16 cellular contexts compared by ENCODE assay signal in genomic region chr21:32184485-32184884, GRCh38.
DNase-seq lines count a peak whose midpoint lies in the region; ATAC-seq and TF ChIP-seq lines count a peak whose summit lies in the region.
"Had no signal": no experiment of that assay in that cellular context is flagged by ENCODE, and none has a peak within 500 bp of the region (broad histone marks: within the 10 kb centered on the region; RNA-seq: fewer than 3 reads in every experiment).

No MANE protein-coding gene starts in this region.

- no TSS peak for BruUV-seq in IMR-90 (replicated peaks; lab: Mats Ljungman, UMichigan)
- BruUV-seq in Calu3 (replicated peaks; lab: Mats Ljungman, UMichigan): no TSS peak
- BruUV-seq in A673 (replicated peaks; lab: Mats Ljungman, UMichigan): no TSS peak

- no peak overlapping the region for H3K4me3 Mint-ChIP-seq in Calu3 (ENCODE audit: low read depth, unreplicated experiment)
- H3K4me3 Mint-ChIP-seq: activated CD4-positive, alpha-beta memory T cell treated with anti-CD3 and anti-CD28 coated beads, Interleukin-2, amount 10 ng/mL, durations not matched to agents 7 days and 5 days; activated naive CD4-positive, alpha-beta T cell treated with anti-CD3 and anti-CD28 coated beads, Interleukin-2, amount 50 U/mL, for 24 hours; T-helper 1 cell treated with Interleukin-12 subunit alpha and Interleukin-12 subunit beta and Interleukin-4 antibody, amounts not matched to agents 30 μg/mL and 1 μg/mL, for 36 hours had no signal

- H3K27me3 ChIP-seq in IMR-90 (ENCODE audit: control insufficient read depth, insufficient read depth, low read length) (peaks cover 3% of the 10 kb centered on the region), A673 (replicated peaks; ENCODE audit: insufficient read depth, low read depth, low read length, poor library complexity) (peaks cover 36% of the 10 kb centered on the region)

- no peak overlapping the region for H4K8ac ChIP-seq in IMR-90 (ENCODE audit: low read depth in 2 of 2, low read length in 2 of 2)

- dilution Hi-C loops in IMR-90 (cut with HindIII; ENCODE audit: low sequenced_read_pairs, unreplicated experiment): no loop called here

- intact Hi-C loops in IMR-90 (cut with micrococcal nuclease) (no loop called here), Calu3 (cut with micrococcal nuclease; ENCODE audit: unreplicated experiment) (no loop called here), A673 (cut with micrococcal nuclease; ENCODE audit: unreplicated experiment) (no loop called here)

- in situ Hi-C loops in IMR-90 (cut with MboI; ENCODE audit: low sequenced_read_pairs): no loop called here

- no peaks in the 10 kb centered on the region for H3K79me1 ChIP-seq in IMR-90 (ENCODE audit: low read depth in 1 of 2, low read length in 2 of 2)

- no peaks in the 10 kb centered on the region for H3K9me3 Mint-ChIP-seq in Calu3 (ENCODE audit: low read depth, unreplicated experiment)
- H3K9me3 Mint-ChIP-seq: activated CD4-positive, alpha-beta memory T cell treated with anti-CD3 and anti-CD28 coated beads, Interleukin-2, amount 10 ng/mL, durations not matched to agents 7 days and 5 days; activated naive CD4-positive, alpha-beta T cell treated with anti-CD3 and anti-CD28 coated beads, Interleukin-2, amount 50 U/mL, for 24 hours; T-helper 1 cell treated with Interleukin-12 subunit alpha and Interleukin-12 subunit beta and Interleukin-4 antibody, amounts not matched to agents 30 μg/mL and 1 μg/mL, for 36 hours had no signal

- no peaks in the 10 kb centered on the region for H4K20me1 ChIP-seq in IMR-90 (ENCODE audit: insufficient read depth, low read length)

- H3K36me3 ChIP-seq in IMR-90 (ENCODE audit: control insufficient read depth, insufficient read depth, low read length): no peaks in the 10 kb centered on the region
- H3K36me3 ChIP-seq in A673 (ENCODE audit: insufficient read depth, low read length, poor library complexity, severe bottlenecking): no peaks in the 10 kb centered on the region

- TF ChIP-seq RAD21 in IMR-90 (IDR thresholded peaks at IDR 0.05; ENCODE audit: low read length): no peak

- no peaks in the 10 kb centered on the region for H3K9me3 ChIP-seq in IMR-90 (ENCODE audit: control insufficient read depth, insufficient read depth, low read length)
- H3K9me3 ChIP-seq in A673 (ENCODE audit: low read depth, low read length, poor library complexity, severe bottlenecking): no peaks in the 10 kb centered on the region
- H3K9me3 ChIP-seq: psoas muscle had no signal

- TF ChIP-seq CTCF in IMR-90 (conservative IDR thresholded peaks at IDR 0.05; ENCODE audit: low read depth, low read length): no peak
- no peak for TF ChIP-seq CTCF in Calu3 (IDR thresholded peaks at IDR 0.05; ENCODE audit: unreplicated experiment)
- TF ChIP-seq CTCF in A673 (conservative IDR thresholded peaks at IDR 0.05; ENCODE audit: low read depth, low read length): no peak

- H4K5ac ChIP-seq in IMR-90 (ENCODE audit: low read depth, low read length): no peak overlapping the region

- ATAC-seq in IMR-90 (ENCODE audit: low read depth): no peak
- ATAC-seq: psoas muscle had no signal

- CTCF ChIA-PET in IMR-90 (lab: Yijun Ruan, JAX): no interaction called here
- CTCF ChIA-PET in Calu3 (lab: Charles Lee): no interaction called here
- CTCF ChIA-PET in A673 (lab: Charles Lee): no interaction called here

- H3K4me1 ChIP-seq in IMR-90 (ENCODE audit: control insufficient read depth, insufficient read depth, low read length) (no peaks in the 10 kb centered on the region), A673 (ENCODE audit: insufficient read depth, low read length, poor library complexity, severe bottlenecking) (no peaks in the 10 kb centered on the region)
- H3K4me1 ChIP-seq: psoas muscle had no signal

- H2AFZ ChIP-seq in IMR-90 (replicated peaks; ENCODE audit: low read length, poor library complexity): no peak overlapping the region

- H3K36me3 Mint-ChIP-seq in Calu3 (ENCODE audit: insufficient read depth, unreplicated experiment): no peaks in the 10 kb centered on the region
- H3K36me3 Mint-ChIP-seq: activated naive CD4-positive, alpha-beta T cell treated with anti-CD3 and anti-CD28 coated beads, Interleukin-2, amount 50 U/mL, for 24 hours had no signal

- H3K9ac ChIP-seq in IMR-90 (ENCODE audit: low read depth, low read length): no peak overlapping the region

- H2BK15ac ChIP-seq in IMR-90 (ENCODE audit: low read depth, low read length): no peak overlapping the region

- no peaks in the 10 kb centered on the region for H3K9me1 ChIP-seq in IMR-90 (ENCODE audit: insufficient read depth, low read length)

- POLR2A ChIA-PET in IMR-90 (lab: Charles Lee; ENCODE audit: unreplicated experiment): no interaction called here
- POLR2A ChIA-PET in A673 (lab: Charles Lee; ENCODE audit: low non-redundant PET): no interaction called here

- no peaks in the 10 kb centered on the region for H3K4me1 Mint-ChIP-seq in Calu3 (ENCODE audit: low read depth, unreplicated experiment)
- H3K4me1 Mint-ChIP-seq: activated CD4-positive, alpha-beta memory T cell treated with anti-CD3 and anti-CD28 coated beads, Interleukin-2, amount 10 ng/mL, durations not matched to agents 7 days and 5 days; activated naive CD4-positive, alpha-beta T cell treated with anti-CD3 and anti-CD28 coated beads, Interleukin-2, amount 50 U/mL, for 24 hours had no signal

- no peak overlapping the region for H2BK120ac ChIP-seq in IMR-90 (ENCODE audit: low read depth, low read length)

- WGBS in IMR-90 (ENCODE audit: extremely low coverage in 2 of 2, insufficient read length in 1 of 2), 2 experiments: 70% methylated on average over 6 of the region's 7 CpGs; no CpG with 5 or more reads in 1 of the 2 experiments

- no peak overlapping the region for H2AK5ac ChIP-seq in IMR-90 (ENCODE audit: low read depth, low read length)

- no peak overlapping the region for H3K4me2 ChIP-seq in IMR-90 (ENCODE audit: low read depth, low read length)

- TF ChIP-seq POLR2A in IMR-90 (IDR thresholded peaks at IDR 0.05; ENCODE audit: low read depth, low read length): no peak

- H3K4ac ChIP-seq in IMR-90 (ENCODE audit: low read depth, low read length): no peak overlapping the region

- H3K23ac ChIP-seq in IMR-90 (ENCODE audit: low read depth, low read length): no peak overlapping the region

- H3K4me3 ChIP-seq in IMR-90 (ENCODE audit: insufficient read depth, low read depth, low read length) (no peak overlapping the region), A673 (ENCODE audit: low read depth, low read length, poor library complexity, severe bottlenecking) (no peak overlapping the region)
- H3K4me3 ChIP-seq: psoas muscle had no signal

- no peak overlapping the region for H3K27ac ChIP-seq in IMR-90 (ENCODE audit: insufficient read depth, low read length)
- no peak overlapping the region for H3K27ac ChIP-seq in A673 (ENCODE audit: low read depth, low read length, poor library complexity, severe bottlenecking)
- H3K27ac ChIP-seq: psoas muscle, VCaP had no signal

- no peak overlapping the region for H2BK5ac ChIP-seq in IMR-90 (ENCODE audit: low read depth, low read length, poor library complexity, severe bottlenecking)

- H3K27me3 Mint-ChIP-seq in Calu3 (ENCODE audit: unreplicated experiment): peaks cover 88% of the 10 kb centered on the region

- H2BK20ac ChIP-seq in IMR-90 (ENCODE audit: low read depth, low read length): no peak overlapping the region

- H3K14ac ChIP-seq in IMR-90 (replicated peaks; ENCODE audit: low read depth, low read length): no peak overlapping the region

- no peak overlapping the region for H3K56ac ChIP-seq in IMR-90 (ENCODE audit: extremely low read depth, insufficient read depth, low read length)

- H3K27ac Mint-ChIP-seq in Calu3 (ENCODE audit: unreplicated experiment): no peak overlapping the region
- H3K27ac Mint-ChIP-seq: activated CD4-positive, alpha-beta memory T cell treated with anti-CD3 and anti-CD28 coated beads, Interleukin-2, amount 10 ng/mL, durations not matched to agents 7 days and 5 days; activated naive CD4-positive, alpha-beta T cell treated with anti-CD3 and anti-CD28 coated beads, Interleukin-2, amount 50 U/mL, for 24 hours; T-helper 1 cell treated with Interleukin-12 subunit alpha and Interleukin-12 subunit beta and Interleukin-4 antibody, amounts not matched to agents 30 μg/mL and 1 μg/mL, for 36 hours had no signal

- no peak overlapping the region for H3K18ac ChIP-seq in IMR-90 (ENCODE audit: low read depth, low read length)

- no peak overlapping the region for H4K91ac ChIP-seq in IMR-90 (ENCODE audit: insufficient read depth, low read depth, low read length)

- peak; percentile 24 for DNase-seq in DMS 273 treated with DMSO at 0.1 percent for 48 hours (lab: John Stamatoyannopoulos, UW)
- DNase-seq in IMR-90: no peak
- peak; percentile 26 for DNase-seq in NCI-H748 treated with DMSO at 0.1 percent for 48 hours (lab: John Stamatoyannopoulos, UW)
- peak; percentile 35 for DNase-seq in left kidney (ENCODE audit: low read depth, low spot score)
- no peak for DNase-seq in Calu3
- DNase-seq in stimulated activated naive CD4-positive, alpha-beta T cell treated with Interleukin-2 at 50 U/mL for 16 hours (lab: John Stamatoyannopoulos, UW): no peak
- DNase-seq in A673 (ENCODE audit: low spot score): no peak
- DNase-seq: activated CD4-positive, alpha-beta memory T cell treated with anti-CD3 and anti-CD28 coated beads, Interleukin-2, amount 10 ng/mL, durations not matched to agents 7 days and 5 days; activated T-cell treated with anti-CD3 and anti-CD28 coated beads, Interleukin-2, amount 50 U/mL, for 1 hour; NCI-H187 treated with DMSO at 0.1 percent for 48 hours; psoas muscle; small intestine; stimulated activated CD4-positive, alpha-beta T cell treated with anti-CD3 and anti-CD28 coated beads, Interleukin-4, amount 100 ng/mL, for 24 hours had no signal

- H2AK9ac ChIP-seq in IMR-90 (replicated peaks; ENCODE audit: low read depth, low read length, poor library complexity): peak overlapping the region; percentile 65

TF ChIP-seq in IMR-90, 13 proteins besides CTCF, POLR2A, EP300 and RAD21 (continues in another document):
- TF ChIP-seq CHD1 (IDR thresholded peaks at IDR 0.05; ENCODE audit: low read depth, low read length): no peak
- TF ChIP-seq RFX5 (IDR thresholded peaks at IDR 0.05; ENCODE audit: low read depth, low read length): no peak
- no peak for TF ChIP-seq MXI1 (IDR thresholded peaks at IDR 0.05; ENCODE audit: borderline replicate concordance, low read depth, low read length)
- no peak for TF ChIP-seq MAFK (IDR thresholded peaks at IDR 0.05; ENCODE audit: low read depth, low read length)
- no peak for TF ChIP-seq ELK1 (IDR thresholded peaks at IDR 0.05; ENCODE audit: borderline replicate concordance, low read depth, low read length)
- no peak for TF ChIP-seq MAZ (IDR thresholded peaks at IDR 0.05; ENCODE audit: borderline replicate concordance, low read depth, low read length)

Comparison
In these comparisons a context has a peak if more than half of its experiments do, and no peak if none do; other contexts are left out.
1. DNase-seq: peak in DMS 273 treated with DMSO at 0.1 percent for 48 hours (single experiment), NCI-H748 treated with DMSO at 0.1 percent for 48 hours (single experiment) and left kidney (single experiment); none in IMR-90 (single experiment), Calu3 (single experiment), stimulated activated naive CD4-positive, alpha-beta T cell treated with Interleukin-2 at 50 U/mL for 16 hours (single experiment) and A673 (single experiment).